In genomic region chr4:115370012-115370411, GRCh38 we compare ENCODE assay signal across 1 cellular context.
TF ChIP-seq lines count a peak whose summit lies in the region.

No MANE protein-coding gene starts in this region.

TF ChIP-seq in GM23338, 12 proteins besides CTCF, POLR2A, EP300 and RAD21 (continued from another document):
- TF ChIP-seq ZNF462 (CRISPR knock-in tag; IDR thresholded peaks at IDR 0.05), result no peak
- TF ChIP-seq JUNB (IDR thresholded peaks at IDR 0.05; ENCODE audit: unreplicated experiment), result no peak
- no peak for TF ChIP-seq CREB1 (CRISPR knock-in tag; IDR thresholded peaks at IDR 0.05; ENCODE audit: low read depth)
- no peak for TF ChIP-seq EZH2phosphoT487 (IDR thresholded peaks at IDR 0.05; ENCODE audit: unreplicated experiment)
